Comparison of ENCODE assay signal across 1 cellular context in the genomic region with DNA sequence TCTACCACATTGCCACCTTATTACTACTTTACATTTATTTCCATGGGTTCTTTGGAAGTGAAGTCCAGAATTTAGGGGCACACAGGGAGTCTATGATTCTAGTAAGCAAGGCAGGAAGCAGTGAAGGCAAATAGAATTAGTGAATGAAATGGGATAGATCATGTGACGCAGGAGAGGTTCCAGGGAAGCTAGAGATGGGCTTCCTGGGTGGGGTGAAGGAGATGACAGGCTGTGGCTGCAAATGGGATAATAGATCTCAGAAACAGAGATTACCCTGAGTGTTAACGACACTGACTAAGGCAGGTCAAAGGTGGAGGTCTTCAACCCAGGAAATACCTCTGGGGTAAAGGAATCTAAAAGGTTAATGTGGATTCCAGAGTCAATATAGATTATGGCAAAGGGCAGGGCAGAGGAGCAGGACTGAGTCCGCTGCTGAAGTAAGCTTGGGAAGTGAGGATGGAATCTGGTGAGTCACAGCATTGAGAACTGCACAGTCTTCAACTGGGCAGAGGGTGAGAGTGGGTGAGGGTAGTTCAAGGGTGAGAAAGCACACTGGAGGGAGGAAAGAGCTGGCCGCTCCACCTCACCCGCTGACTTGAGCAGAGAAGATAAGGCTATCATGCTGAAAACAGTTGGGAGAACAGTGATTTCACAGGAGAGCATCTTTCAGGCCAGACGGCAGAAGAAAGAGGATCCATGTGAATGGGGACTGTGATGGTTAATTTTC.
TF ChIP-seq lines count a peak whose summit lies in the region.

No MANE protein-coding gene starts in this region.

TF ChIP-seq in K562, 482 proteins besides CTCF, POLR2A, EP300 and RAD21 (continued from another document):
- TF ChIP-seq, protein P1, sequence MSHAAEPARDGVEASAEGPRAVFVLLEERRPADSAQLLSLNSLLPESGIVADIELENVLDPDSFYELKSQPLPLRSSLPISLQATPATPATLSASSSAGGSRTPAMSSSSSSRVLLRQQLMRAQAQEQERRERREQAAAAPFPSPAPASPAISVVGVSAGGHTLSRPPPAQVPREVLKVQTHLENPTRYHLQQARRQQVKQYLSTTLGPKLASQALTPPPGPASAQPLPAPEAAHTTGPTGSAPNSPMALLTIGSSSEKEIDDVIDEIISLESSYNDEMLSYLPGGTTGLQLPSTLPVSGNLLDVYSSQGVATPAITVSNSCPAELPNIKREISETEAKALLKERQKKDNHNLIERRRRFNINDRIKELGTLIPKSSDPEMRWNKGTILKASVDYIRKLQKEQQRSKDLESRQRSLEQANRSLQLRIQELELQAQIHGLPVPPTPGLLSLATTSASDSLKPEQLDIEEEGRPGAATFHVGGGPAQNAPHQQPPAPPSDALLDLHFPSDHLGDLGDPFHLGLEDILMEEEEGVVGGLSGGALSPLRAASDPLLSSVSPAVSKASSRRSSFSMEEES (CRISPR knock-in tag; IDR thresholded peaks at IDR 0.05), result peak; percentile 65
- TF ChIP-seq, protein P2, sequence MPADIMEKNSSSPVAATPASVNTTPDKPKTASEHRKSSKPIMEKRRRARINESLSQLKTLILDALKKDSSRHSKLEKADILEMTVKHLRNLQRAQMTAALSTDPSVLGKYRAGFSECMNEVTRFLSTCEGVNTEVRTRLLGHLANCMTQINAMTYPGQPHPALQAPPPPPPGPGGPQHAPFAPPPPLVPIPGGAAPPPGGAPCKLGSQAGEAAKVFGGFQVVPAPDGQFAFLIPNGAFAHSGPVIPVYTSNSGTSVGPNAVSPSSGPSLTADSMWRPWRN (IDR thresholded peaks at IDR 0.05; ENCODE audit: low read depth), result peak; percentile 57; the same call in 1 of the 2 replicates
- TF ChIP-seq ZNF24 (IDR thresholded peaks at IDR 0.05) (peak; percentile 79), RAD51 (IDR thresholded peaks at IDR 0.05; ENCODE audit: borderline replicate concordance, low read depth) (peak; percentile 41), HDAC8 (tag; IDR thresholded peaks at IDR 0.05) (no peak), ZEB2 (IDR thresholded peaks at IDR 0.05) (peak; percentile 74; the same call in 1 of the 2 replicates), SMARCE1 (IDR thresholded peaks at IDR 0.05) (peak; percentile 79), HDAC3 (IDR thresholded peaks at IDR 0.05; ENCODE audit: borderline replicate concordance, partially characterized antibody) (peak; percentile 61), ILF3 (IDR thresholded peaks at IDR 0.05; ENCODE audit: borderline replicate concordance) (no peak)
- TF ChIP-seq, protein P3, sequence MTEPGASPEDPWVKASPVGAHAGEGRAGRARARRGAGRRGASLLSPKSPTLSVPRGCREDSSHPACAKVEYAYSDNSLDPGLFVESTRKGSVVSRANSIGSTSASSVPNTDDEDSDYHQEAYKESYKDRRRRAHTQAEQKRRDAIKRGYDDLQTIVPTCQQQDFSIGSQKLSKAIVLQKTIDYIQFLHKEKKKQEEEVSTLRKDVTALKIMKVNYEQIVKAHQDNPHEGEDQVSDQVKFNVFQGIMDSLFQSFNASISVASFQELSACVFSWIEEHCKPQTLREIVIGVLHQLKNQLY (CRISPR knock-in tag; conservative IDR thresholded peaks at IDR 0.05), result no peak
- TF ChIP-seq, protein P4, sequence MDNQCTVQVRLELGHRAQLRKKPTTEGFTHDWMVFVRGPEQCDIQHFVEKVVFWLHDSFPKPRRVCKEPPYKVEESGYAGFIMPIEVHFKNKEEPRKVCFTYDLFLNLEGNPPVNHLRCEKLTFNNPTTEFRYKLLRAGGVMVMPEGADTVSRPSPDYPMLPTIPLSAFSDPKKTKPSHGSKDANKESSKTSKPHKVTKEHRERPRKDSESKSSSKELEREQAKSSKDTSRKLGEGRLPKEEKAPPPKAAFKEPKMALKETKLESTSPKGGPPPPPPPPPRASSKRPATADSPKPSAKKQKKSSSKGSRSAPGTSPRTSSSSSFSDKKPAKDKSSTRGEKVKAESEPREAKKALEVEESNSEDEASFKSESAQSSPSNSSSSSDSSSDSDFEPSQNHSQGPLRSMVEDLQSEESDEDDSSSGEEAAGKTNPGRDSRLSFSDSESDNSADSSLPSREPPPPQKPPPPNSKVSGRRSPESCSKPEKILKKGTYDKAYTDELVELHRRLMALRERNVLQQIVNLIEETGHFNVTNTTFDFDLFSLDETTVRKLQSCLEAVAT (IDR thresholded peaks at IDR 0.05), result 0 out of 4 replicates have a peak, but pooled peaks of 1 of the 2 experiments have one; percentile 30
